ENCODE assay signal across 27 cellular contexts in the genomic region with DNA sequence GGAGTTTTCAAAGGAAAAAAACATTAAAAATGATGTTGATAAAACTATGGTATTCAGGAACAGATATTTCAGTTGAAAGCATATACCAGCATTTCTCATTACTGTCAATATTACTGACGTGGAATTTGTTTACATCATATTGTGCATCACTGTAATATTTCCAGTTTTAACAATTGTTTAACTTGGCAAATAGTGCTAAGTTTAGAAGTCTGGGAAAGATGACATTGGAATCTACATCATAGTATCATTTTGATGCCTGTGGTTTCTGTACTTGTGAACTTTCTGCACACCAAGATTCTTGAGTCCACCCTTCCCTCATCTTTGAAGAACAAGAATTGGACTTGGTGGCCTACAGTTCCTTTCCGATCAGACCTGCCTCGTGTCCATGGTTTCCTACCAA.
"Had no signal": no experiment of that assay in that cellular context is flagged by ENCODE, and none has a peak within 500 bp of the region (broad histone marks: within the 10 kb centered on the region; RNA-seq: fewer than 3 reads in every experiment).

No MANE protein-coding gene starts in this region.

- H3K4me2 ChIP-seq: hepatocyte, smooth muscle cell had no signal

- ATAC-seq: left cardiac atrium; left ventricle myocardium superior; naive thymus-derived CD8-positive, alpha-beta T cell; psoas muscle; stimulated activated naive B cell treated with anti-CD40 and anti-IgM and Interleukin-4, amounts not matched to agents 10 μg/mL and 1 μg/mL and 100 μg/mL, for 72 hours had no signal

- H3K9me3 ChIP-seq: ascending aorta, breast epithelium, psoas muscle, sigmoid colon, stomach, thyroid gland, upper lobe of left lung had no signal

- H3K9ac ChIP-seq: parathyroid adenoma had no signal

- H2AFZ ChIP-seq: hepatocyte, parathyroid adenoma had no signal

- DNase-seq: activated CD4-positive, alpha-beta memory T cell treated with anti-CD3 and anti-CD28 coated beads for 36 hours; activated CD4-positive, CD25-positive, alpha-beta regulatory T cell treated with anti-CD3 and anti-CD28 coated beads, Interleukin-2, amount 50 U/mL, for 72 hours; activated CD8-positive, alpha-beta memory T cell treated with anti-CD3 and anti-CD28 coated beads, Interleukin-2, amount 50 U/mL, for 4 hours; activated effector memory CD4-positive, alpha-beta T cell treated with anti-CD3 and anti-CD28 coated beads, Interleukin-2, amount 50 U/mL, for 16 hours; activated naive CD4-positive, alpha-beta T cell treated with anti-CD3 and anti-CD28 coated beads for 36 hours; activated naive CD8-positive, alpha-beta T cell treated with anti-CD3 and anti-CD28 coated beads for 36 hours; activated T-cell treated with anti-CD3 and anti-CD28 coated beads, Interleukin-2, amount 50 U/mL, for 1 hour; glutamatergic neuron; left cardiac atrium; left ventricle myocardium superior; midbrain; naive thymus-derived CD8-positive, alpha-beta T cell; occipital lobe; psoas muscle; sigmoid colon; stimulated activated CD4-positive, alpha-beta T cell treated with anti-CD3 and anti-CD28 coated beads, Interleukin-1b, Interleukin-23, amount 100 ng/mL, for 48 hours; stimulated activated naive B cell treated with anti-CD40 and anti-IgM and Interleukin-4, amounts not matched to agents 10 μg/mL and 1 μg/mL and 100 μg/mL, for 72 hours; stomach; T-helper 9 cell; thyroid gland; upper lobe of left lung had no signal

- H3K27me3 ChIP-seq: ascending aorta, breast epithelium, hepatocyte, sigmoid colon, stomach, thyroid gland, upper lobe of left lung had no signal

- H3K36me3 ChIP-seq: breast epithelium had no signal

- H3K4me1 ChIP-seq: ascending aorta, breast epithelium, parathyroid adenoma, psoas muscle, thyroid gland had no signal

- H3K4me3 ChIP-seq: ascending aorta, breast epithelium, coronary artery, hepatocyte, psoas muscle, sigmoid colon, smooth muscle cell, stomach, thyroid gland, upper lobe of left lung had no signal

- H3K27ac ChIP-seq: ascending aorta, breast epithelium, coronary artery, hepatocyte, parathyroid adenoma, psoas muscle, sigmoid colon, stomach, thyroid gland, upper lobe of left lung had no signal
